In the genomic region with DNA sequence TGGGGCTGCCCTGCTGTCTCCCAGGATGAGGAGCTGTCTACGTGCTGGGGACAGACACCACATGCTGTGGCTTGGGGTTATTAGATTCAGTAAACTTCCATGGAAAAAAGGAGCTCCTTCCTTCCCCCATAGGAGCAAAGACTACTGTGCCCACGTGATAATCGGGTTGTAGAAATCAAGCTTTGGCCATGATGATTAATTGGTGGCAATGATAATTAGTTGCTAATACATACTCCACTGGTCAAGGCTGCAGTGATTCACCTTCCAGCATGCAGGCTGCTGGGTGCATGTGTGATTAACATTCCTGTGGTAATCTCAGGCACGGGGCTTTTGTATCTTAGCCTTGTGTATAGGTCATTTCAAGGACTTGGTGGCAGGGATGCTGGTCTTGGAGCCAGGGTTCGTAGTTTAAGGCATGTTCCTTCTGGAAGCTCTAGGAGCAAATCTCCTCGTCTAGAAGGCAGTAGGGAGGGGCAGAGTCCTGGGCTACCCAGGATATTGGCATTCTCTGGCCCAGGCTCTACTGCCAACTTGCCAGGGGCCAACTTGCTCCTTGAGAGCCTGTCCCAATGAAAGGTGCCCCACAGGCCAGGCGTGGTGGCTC, we compare ENCODE assay signal across 1 cellular context.
A peak's percentile ranks its signal among the peaks of the same experiment; 100 is the strongest.
TF ChIP-seq lines count a peak whose summit lies in the region.

No MANE protein-coding gene starts in this region.

TF ChIP-seq in SK-N-SH treated with all-trans-retinoic acid at 6 μM for 48 hours, 23 proteins besides CTCF, POLR2A, EP300 and RAD21 (continued from another document):
- TF ChIP-seq, protein P1, sequence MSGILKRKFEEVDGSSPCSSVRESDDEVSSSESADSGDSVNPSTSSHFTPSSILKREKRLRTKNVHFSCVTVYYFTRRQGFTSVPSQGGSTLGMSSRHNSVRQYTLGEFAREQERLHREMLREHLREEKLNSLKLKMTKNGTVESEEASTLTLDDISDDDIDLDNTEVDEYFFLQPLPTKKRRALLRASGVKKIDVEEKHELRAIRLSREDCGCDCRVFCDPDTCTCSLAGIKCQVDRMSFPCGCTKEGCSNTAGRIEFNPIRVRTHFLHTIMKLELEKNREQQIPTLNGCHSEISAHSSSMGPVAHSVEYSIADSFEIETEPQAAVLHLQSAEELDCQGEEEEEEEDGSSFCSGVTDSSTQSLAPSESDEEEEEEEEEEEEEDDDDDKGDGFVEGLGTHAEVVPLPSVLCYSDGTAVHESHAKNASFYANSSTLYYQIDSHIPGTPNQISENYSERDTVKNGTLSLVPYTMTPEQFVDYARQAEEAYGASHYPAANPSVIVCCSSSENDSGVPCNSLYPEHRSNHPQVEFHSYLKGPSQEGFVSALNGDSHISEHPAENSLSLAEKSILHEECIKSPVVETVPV (CRISPR knock-in tag; IDR thresholded peaks at IDR 0.05): no peak
- no peak for TF ChIP-seq ARNTL (CRISPR knock-in tag; IDR thresholded peaks at IDR 0.05; ENCODE audit: borderline replicate concordance, low read depth)
- TF ChIP-seq, protein P2, sequence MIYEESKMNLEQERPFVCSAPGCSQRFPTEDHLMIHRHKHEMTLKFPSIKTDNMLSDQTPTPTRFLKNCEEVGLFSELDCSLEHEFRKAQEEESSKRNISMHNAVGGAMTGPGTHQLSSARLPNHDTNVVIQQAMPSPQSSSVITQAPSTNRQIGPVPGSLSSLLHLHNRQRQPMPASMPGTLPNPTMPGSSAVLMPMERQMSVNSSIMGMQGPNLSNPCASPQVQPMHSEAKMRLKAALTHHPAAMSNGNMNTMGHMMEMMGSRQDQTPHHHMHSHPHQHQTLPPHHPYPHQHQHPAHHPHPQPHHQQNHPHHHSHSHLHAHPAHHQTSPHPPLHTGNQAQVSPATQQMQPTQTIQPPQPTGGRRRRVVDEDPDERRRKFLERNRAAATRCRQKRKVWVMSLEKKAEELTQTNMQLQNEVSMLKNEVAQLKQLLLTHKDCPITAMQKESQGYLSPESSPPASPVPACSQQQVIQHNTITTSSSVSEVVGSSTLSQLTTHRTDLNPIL (CRISPR knock-in tag; IDR thresholded peaks at IDR 0.05; ENCODE audit: low read depth): 0 out of 2 replicates have a peak, but pooled peaks have one; percentile 38
- TF ChIP-seq CSDC2 (CRISPR knock-in tag; IDR thresholded peaks at IDR 0.05): no peak
- no peak for TF ChIP-seq SNAI2 (CRISPR knock-in tag; IDR thresholded peaks at IDR 0.05)
- TF ChIP-seq ESRRG (CRISPR knock-in tag; IDR thresholded peaks at IDR 0.05): no peak
- TF ChIP-seq, protein P3, sequence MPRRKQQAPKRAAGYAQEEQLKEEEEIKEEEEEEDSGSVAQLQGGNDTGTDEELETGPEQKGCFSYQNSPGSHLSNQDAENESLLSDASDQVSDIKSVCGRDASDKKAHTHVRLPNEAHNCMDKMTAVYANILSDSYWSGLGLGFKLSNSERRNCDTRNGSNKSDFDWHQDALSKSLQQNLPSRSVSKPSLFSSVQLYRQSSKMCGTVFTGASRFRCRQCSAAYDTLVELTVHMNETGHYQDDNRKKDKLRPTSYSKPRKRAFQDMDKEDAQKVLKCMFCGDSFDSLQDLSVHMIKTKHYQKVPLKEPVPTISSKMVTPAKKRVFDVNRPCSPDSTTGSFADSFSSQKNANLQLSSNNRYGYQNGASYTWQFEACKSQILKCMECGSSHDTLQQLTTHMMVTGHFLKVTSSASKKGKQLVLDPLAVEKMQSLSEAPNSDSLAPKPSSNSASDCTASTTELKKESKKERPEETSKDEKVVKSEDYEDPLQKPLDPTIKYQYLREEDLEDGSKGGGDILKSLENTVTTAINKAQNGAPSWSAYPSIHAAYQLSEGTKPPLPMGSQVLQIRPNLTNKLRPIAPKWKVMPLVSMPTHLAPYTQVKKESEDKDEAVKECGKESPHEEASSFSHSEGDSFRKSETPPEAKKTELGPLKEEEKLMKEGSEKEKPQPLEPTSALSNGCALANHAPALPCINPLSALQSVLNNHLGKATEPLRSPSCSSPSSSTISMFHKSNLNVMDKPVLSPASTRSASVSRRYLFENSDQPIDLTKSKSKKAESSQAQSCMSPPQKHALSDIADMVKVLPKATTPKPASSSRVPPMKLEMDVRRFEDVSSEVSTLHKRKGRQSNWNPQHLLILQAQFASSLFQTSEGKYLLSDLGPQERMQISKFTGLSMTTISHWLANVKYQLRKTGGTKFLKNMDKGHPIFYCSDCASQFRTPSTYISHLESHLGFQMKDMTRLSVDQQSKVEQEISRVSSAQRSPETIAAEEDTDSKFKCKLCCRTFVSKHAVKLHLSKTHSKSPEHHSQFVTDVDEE (CRISPR knock-in tag; IDR thresholded peaks at IDR 0.05): no peak
- TF ChIP-seq RARB (CRISPR knock-in tag; IDR thresholded peaks at IDR 0.05): no peak
- TF ChIP-seq ZFP30 (CRISPR knock-in tag; IDR thresholded peaks at IDR 0.05): no peak
